ENCODE assay signal across 2 cellular contexts in genomic region chr17:17998934-17999333, GRCh38.
TF ChIP-seq lines count a peak whose summit lies in the region.

No MANE protein-coding gene starts in this region.

TF ChIP-seq in HepG2, 621 proteins besides CTCF, POLR2A, EP300 and RAD21:
- no peak for TF ChIP-seq TRIM24 (CRISPR knock-in tag; IDR thresholded peaks at IDR 0.05)
- 0 out of 2 replicates have a peak, but pooled peaks have one; percentile 43 for TF ChIP-seq EED (CRISPR knock-in tag; IDR thresholded peaks at IDR 0.05)
- TF ChIP-seq JUND (CRISPR knock-in tag; IDR thresholded peaks at IDR 0.05) = no peak
- TF ChIP-seq ZNF816 (CRISPR knock-in tag; IDR thresholded peaks at IDR 0.05; ENCODE audit: borderline replicate concordance) = no peak

TF ChIP-seq in K562, 482 proteins besides CTCF, POLR2A, EP300 and RAD21:
- TF ChIP-seq ZNF707 (CRISPR knock-in tag; conservative IDR thresholded peaks at IDR 0.05) (no peak), PKNOX1 (IDR thresholded peaks at IDR 0.05) (0 out of 2 replicates have a peak, but pooled peaks have one; percentile 7)
TF ChIP-seq in K562: peak in this region for 1.
